ENCODE assay signal across 11 cellular contexts in genomic region chr2:115162454-115163293, GRCh38.
DNase-seq lines count a peak whose midpoint lies in the region; ATAC-seq and TF ChIP-seq lines count a peak whose summit lies in the region.
"Had no signal": no experiment of that assay in that cellular context is flagged by ENCODE, and none has a peak within 500 bp of the region (broad histone marks: within the 10 kb centered on the region; RNA-seq: fewer than 3 reads in every experiment).

No MANE protein-coding gene starts in this region.

- H3K9me3 ChIP-seq in colonic mucosa (no peaks in the 10 kb centered on the region), mucosa of descending colon (no peaks in the 10 kb centered on the region)

- no peak overlapping the region for H3K9ac ChIP-seq in colonic mucosa (ENCODE audit: low read depth in 2 of 2, low read length in 2 of 2)

- no peak for DNase-seq in activated CD8-positive, alpha-beta memory T cell treated with anti-CD3 and anti-CD28 coated beads, Interleukin-2, amount 10 ng/mL, durations not matched to agents 7 days and 5 days
- no peak for DNase-seq in activated CD8-positive, alpha-beta memory T cell treated with anti-CD3 and anti-CD28 coated beads, Interleukin-2, amount 50 U/mL, for 4 hours
- DNase-seq in colonic mucosa = peak; percentile 18
- DNase-seq in mucosa of descending colon = peak in 2 of 3 donors; percentile 3 to 28
- DNase-seq in type B pancreatic cell (ENCODE audit: extremely low spot score, unreplicated experiment) = no peak
- DNase-seq in posterior vena cava (ENCODE audit: low spot score) = no peak
- no peak for DNase-seq in activated gamma-delta T cell (lab: John Stamatoyannopoulos, UW)
- DNase-seq: GDM1; NK-92 treated with Interleukin-12 subunit alpha and Interleukin-12 subunit beta, amount 100 ng/mL, for 24 hours had no signal

- ATAC-seq in activated CD8-positive, alpha-beta memory T cell treated with anti-CD3 and anti-CD28 coated beads, Interleukin-2, amount 10 ng/mL, durations not matched to agents 7 days and 5 days = no peak
- ATAC-seq in mucosa of descending colon (no peak), GM21576 (IDR thresholded peaks at IDR 0.05; ENCODE audit: unreplicated experiment) (no peak)

- H3K27ac Mint-ChIP-seq in activated CD8-positive, alpha-beta memory T cell treated with anti-CD3 and anti-CD28 coated beads, Interleukin-2, amount 10 ng/mL, durations not matched to agents 7 days and 5 days = peak overlapping the region; percentile 28
- peak overlapping the region; percentile 66 for H3K27ac Mint-ChIP-seq in type B pancreatic cell

- H3K36me3 Mint-ChIP-seq in activated CD8-positive, alpha-beta memory T cell treated with anti-CD3 and anti-CD28 coated beads, Interleukin-2, amount 10 ng/mL, durations not matched to agents 7 days and 5 days = peaks cover 5% of the 10 kb centered on the region
- H3K36me3 Mint-ChIP-seq in type B pancreatic cell = no peaks in the 10 kb centered on the region

- intact Hi-C loops in colonic mucosa (cut with DNase I) = no loop called here
- intact Hi-C loops in mucosa of descending colon (cut with DNase I, micrococcal nuclease) = no loop called here
- intact Hi-C loops in posterior vena cava (cut with DNase I) = no loop called here

- peaks cover 5% of the 10 kb centered on the region for H3K4me1 Mint-ChIP-seq in activated CD8-positive, alpha-beta memory T cell treated with anti-CD3 and anti-CD28 coated beads, Interleukin-2, amount 10 ng/mL, durations not matched to agents 7 days and 5 days
- H3K4me1 Mint-ChIP-seq in type B pancreatic cell (ENCODE audit: unreplicated experiment) = peaks cover 11% of the 10 kb centered on the region

- H3K4me1 ChIP-seq in colonic mucosa = no peaks in the 10 kb centered on the region
- peaks cover 7% of the 10 kb centered on the region for H3K4me1 ChIP-seq in mucosa of descending colon (ENCODE audit: low read depth)

- no peaks in the 10 kb centered on the region for H3K9me3 Mint-ChIP-seq in activated CD8-positive, alpha-beta memory T cell treated with anti-CD3 and anti-CD28 coated beads, Interleukin-2, amount 10 ng/mL, durations not matched to agents 7 days and 5 days (ENCODE audit: low read depth)
- H3K9me3 Mint-ChIP-seq in type B pancreatic cell = no peaks in the 10 kb centered on the region

- H3K27me3 Mint-ChIP-seq in activated CD8-positive, alpha-beta memory T cell treated with anti-CD3 and anti-CD28 coated beads, Interleukin-2, amount 10 ng/mL, durations not matched to agents 7 days and 5 days = peaks cover 26% of the 10 kb centered on the region
- H3K27me3 Mint-ChIP-seq in type B pancreatic cell = peaks cover 49% of the 10 kb centered on the region

- CTCF ChIA-PET in activated CD8-positive, alpha-beta memory T cell treated with anti-CD3 and anti-CD28 coated beads, Interleukin-2, amount 10 ng/mL, durations not matched to agents 7 days and 5 days (lab: Charles Lee) = no interaction called here

- H3K4me3 ChIP-seq in colonic mucosa (peak overlapping the region; percentile 59), mucosa of descending colon (no peak overlapping the region)

- TF ChIP-seq CTCF in colonic mucosa (IDR thresholded peaks at IDR 0.05) (no peak), mucosa of descending colon (IDR thresholded peaks at IDR 0.05) (no peak), type B pancreatic cell (conservative IDR thresholded peaks at IDR 0.05) (no peak)

- H3K27me3 ChIP-seq in colonic mucosa = peaks cover 15% of the 10 kb centered on the region

- H3K27ac ChIP-seq in colonic mucosa = no peak overlapping the region
- H3K27ac ChIP-seq: epithelial cell of prostate had no signal

- H3K36me3 ChIP-seq in colonic mucosa (no peaks in the 10 kb centered on the region), mucosa of descending colon (ENCODE audit: low read depth) (no peaks in the 10 kb centered on the region)

- no peak overlapping the region for H3K4me3 Mint-ChIP-seq in activated CD8-positive, alpha-beta memory T cell treated with anti-CD3 and anti-CD28 coated beads, Interleukin-2, amount 10 ng/mL, durations not matched to agents 7 days and 5 days
- peak overlapping the region; percentile 91 for H3K4me3 Mint-ChIP-seq in type B pancreatic cell

Comparison
In these comparisons a context has a peak if more than half of its experiments do, and no peak if none do; other contexts are left out.
1. DNase-seq: peak in colonic mucosa (single experiment) and mucosa of descending colon (2 of 3); none in activated CD8-positive, alpha-beta memory T cell treated with anti-CD3 and anti-CD28 coated beads, Interleukin-2, amount 10 ng/mL, durations not matched to agents 7 days and 5 days (single experiment), activated CD8-positive, alpha-beta memory T cell treated with anti-CD3 and anti-CD28 coated beads, Interleukin-2, amount 50 U/mL, for 4 hours (single experiment), type B pancreatic cell (single experiment), posterior vena cava (single experiment) and activated gamma-delta T cell (single experiment).